ENCODE assay signal across 20 cellular contexts in the genomic region with DNA sequence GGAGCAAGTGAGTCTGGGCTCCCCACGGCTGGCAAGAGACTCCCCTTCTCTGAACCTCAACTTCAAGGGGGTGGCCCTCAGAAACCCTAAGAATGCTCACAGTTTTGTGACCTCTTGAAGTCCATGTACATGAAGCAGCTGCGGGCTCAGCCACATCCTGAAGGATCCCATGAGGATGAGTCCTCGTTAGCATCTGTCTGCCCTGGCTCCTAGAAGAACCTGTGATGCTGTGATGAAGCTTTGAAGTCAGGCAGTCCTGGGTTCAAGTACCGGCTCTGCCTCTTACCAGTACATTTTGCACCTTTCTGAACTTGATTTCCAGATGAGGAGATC. TPM values are rescaled to one million over a fixed set of nuclear protein-coding genes. Genes with fewer than 3 reads are reported as not detected.
DNase-seq lines count a peak whose midpoint lies in the region; ATAC-seq, FAIRE-seq and TF ChIP-seq lines count a peak whose summit lies in the region.
"Had no signal": no experiment of that assay in that cellular context is flagged by ENCODE, and none has a peak within 500 bp of the region (broad histone marks: within the 10 kb centered on the region; RNA-seq: fewer than 3 reads in every experiment).

No MANE protein-coding gene starts in this region.

- H3K9me3 ChIP-seq in SK-N-SH (no peaks in the 10 kb centered on the region), K562 (replicated peaks; ENCODE audit: control insufficient read depth, insufficient read depth, low read depth, low read length) (no peaks in the 10 kb centered on the region), mucosa of rectum (ENCODE audit: control insufficient read depth in 2 of 2, low read length in 2 of 2) (no peaks in the 10 kb centered on the region), upper lobe of right lung (no peaks in the 10 kb centered on the region)
- H3K9me3 ChIP-seq: neutrophil had no signal

- 0 out of 2 replicates have a peak overlapping the region, but pooled peaks have one; percentile 43 for H3K9ac ChIP-seq in SK-N-SH
- peak overlapping the region in 1 of 2 experiments; percentile 6; a peak in 2 of 4 replicates for H3K9ac ChIP-seq in K562 (ENCODE audit: insufficient read depth in 1 of 2, low read depth in 2 of 2, low read length in 2 of 2)
- peak overlapping the region; percentile 79 to 91 for H3K9ac ChIP-seq in mucosa of rectum (ENCODE audit: low read depth in 1 of 2, low read length in 2 of 2)

- H3K4me1 ChIP-seq in SK-N-SH (ENCODE audit: control insufficient read depth in 1 of 2, insufficient read depth in 2 of 2, low read depth in 1 of 2, low read length in 1 of 2) = peaks cover 21 to 32% of the 10 kb centered on the region in 2 experiments; a peak in 2 of 4 replicates
- H3K4me1 ChIP-seq in K562 (replicated peaks in 1 of 2; ENCODE audit: control insufficient read depth in 2 of 2, insufficient read depth in 2 of 2, low read length in 2 of 2) = peaks cover 27 to 30% of the 10 kb centered on the region in 2 experiments
- H3K4me1 ChIP-seq in mucosa of rectum (ENCODE audit: control insufficient read depth in 2 of 2, insufficient read depth in 2 of 2, low read length in 2 of 2) = peaks cover 22 to 45% of the 10 kb centered on the region in 2 donors
- H3K4me1 ChIP-seq in upper lobe of right lung = peaks cover 31% of the 10 kb centered on the region

- TF ChIP-seq EP300 in SK-N-SH (IDR thresholded peaks at IDR 0.05; ENCODE audit: borderline replicate concordance in 1 of 2, low read depth in 1 of 2, low read length in 1 of 2) = no peak
- TF ChIP-seq EP300 in K562 (IDR thresholded peaks at IDR 0.05; ENCODE audit: low read length) = no peak

- peak overlapping the region; percentile 44; the same call in 1 of the 2 replicates for H3K4me2 ChIP-seq in SK-N-SH
- peak overlapping the region; percentile 27; the same call in 1 of the 2 replicates for H3K4me2 ChIP-seq in K562 (ENCODE audit: insufficient read depth, low read length)

- in situ Hi-C loops in K562 (cut with MboI) = no loop called here

- no peak for ATAC-seq in SK-N-SH treated with all-trans-retinoic acid at 6 μM for 48 hours
- ATAC-seq in K562 = no peak
- no peak for ATAC-seq in upper lobe of right lung
- ATAC-seq in GM18909 (IDR thresholded peaks at IDR 0.05; ENCODE audit: poor library complexity, unreplicated experiment) = no peak
- ATAC-seq in stimulated activated naive CD8-positive, alpha-beta T cell treated with anti-CD3 and anti-CD28 coated beads, Interleukin-15, Interleukin-2, amounts not matched to agents 100 U/mL and 50 U/mL, for 24 hours = no peak
- ATAC-seq: stimulated activated effector memory CD8-positive, alpha-beta T cell treated with anti-CD3 and anti-CD28 coated beads, Interleukin-12 subunit alpha, Interleukin-12 subunit beta, amount 100 ng/mL, for 72 hours had no signal

- 95% methylated on average over 4 of the region's 4 CpGs for WGBS in SK-N-SH (ENCODE audit: low lambda C conversion rate)
- 46% methylated on average over 4 of the region's 4 CpGs for WGBS in K562 (ENCODE audit: insufficient coverage, low coverage, missing lambda C conversion rate)

- TF ChIP-seq CTCF in SK-N-SH (IDR thresholded peaks at IDR 0.05) = no peak
- no peak for TF ChIP-seq CTCF in K562 (IDR thresholded peaks at IDR 0.05 in 2 of 3, conservative IDR thresholded peaks at IDR 0.05 in 1 of 3; ENCODE audit: insufficient read depth in 2 of 3, low read depth in 1 of 3, low read length in 3 of 3)
- no peak for TF ChIP-seq CTCF in upper lobe of right lung (IDR thresholded peaks at IDR 0.05)

- POLR2A ChIA-PET in SK-N-SH (lab: Yijun Ruan, JAX) = no interaction called here
- POLR2A ChIA-PET in K562 (lab: Yijun Ruan, JAX) = no interaction called here

- H3K79me2 ChIP-seq in SK-N-SH (ENCODE audit: insufficient read depth) = no peaks in the 10 kb centered on the region
- no peaks in the 10 kb centered on the region for H3K79me2 ChIP-seq in K562 (ENCODE audit: control insufficient read depth, insufficient read depth, low read length)

- H2AFZ ChIP-seq in SK-N-SH (ENCODE audit: low read depth) = peak overlapping the region; percentile 68; the same call in 1 of the 2 replicates
- peak overlapping the region; percentile 81 for H2AFZ ChIP-seq in K562 (ENCODE audit: low read depth, low read length)

- H3F3A ChIP-seq in SK-N-SH (replicated peaks; ENCODE audit: insufficient read depth) = no peaks in the 10 kb centered on the region

- H4K20me1 ChIP-seq in SK-N-SH (ENCODE audit: insufficient read depth) (no peaks in the 10 kb centered on the region), K562 (replicated peaks; ENCODE audit: control insufficient read depth, insufficient read depth, low read length) (no peaks in the 10 kb centered on the region)

- DNase-seq in SK-N-SH (no peak), K562 (ENCODE audit: extremely low read depth in 1 of 4, low spot score in 3 of 4) (no peak), upper lobe of right lung (no peak), NCI-H128 (lab: John Stamatoyannopoulos, UW; ENCODE audit: unreplicated experiment) (no peak)
- DNase-seq in stimulated activated naive CD8-positive, alpha-beta T cell treated with anti-CD3 and anti-CD28 coated beads, Interleukin-15, Interleukin-2, amounts not matched to agents 100 U/mL and 50 U/mL, for 24 hours = no peak
- DNase-seq: activated CD8-positive, alpha-beta memory T cell treated with anti-CD3 and anti-CD28 coated beads, Interleukin-2, amount 50 U/mL, for 48 hours; activated effector memory CD4-positive, alpha-beta T cell treated with Interleukin-2 at 50 U/mL for 16 hours; DMS153; GF-D8; NCI-H1092; NCI-H2029 treated with DMSO at 0.1 percent for 48 hours; SHP77 treated with DMSO at 0.1 percent for 48 hours had no signal

- CTCF ChIA-PET in SK-N-SH (lab: Yijun Ruan, JAX) (interaction anchor here (0.5 to 2.5 kb wide), 7 partner anchors 10 to 232 kb away, joined by 3 to 12 read pairs (median 5); partner anchors contain the start of gene SDC1), K562 (lab: Yijun Ruan, JAX; ENCODE audit: low intra/inter-chr PET ratio) (no interaction called here)

- TF ChIP-seq POLR2A in K562 (conservative IDR thresholded peaks at IDR 0.05) = no peak

- TF ChIP-seq RAD21 in SK-N-SH (IDR thresholded peaks at IDR 0.05; ENCODE audit: low read length) (no peak), K562 (CRISPR knock-in tag; conservative IDR thresholded peaks at IDR 0.05 in 1 of 2, IDR thresholded peaks at IDR 0.05 in 1 of 2) (no peak)

- no peak for FAIRE-seq in K562 (lab: Jason Lieb, UNC)
- FAIRE-seq: frontal cortex had no signal

- H3K27me3 ChIP-seq in SK-N-SH (ENCODE audit: insufficient read depth) = no peaks in the 10 kb centered on the region
- H3K27me3 ChIP-seq in K562 (ENCODE audit: control insufficient read depth in 2 of 2, insufficient read depth in 2 of 2, low read length in 2 of 2) = peaks cover 0 to 8% of the 10 kb centered on the region in 2 experiments; a peak in 1 of 5 replicates
- H3K27me3 ChIP-seq in mucosa of rectum (ENCODE audit: control insufficient read depth in 2 of 2, insufficient read depth in 2 of 2, low read length in 2 of 2) = no peaks in the 10 kb centered on the region
- H3K27me3 ChIP-seq in upper lobe of right lung = no peaks in the 10 kb centered on the region

- no peak overlapping the region for H3K4me3 ChIP-seq in SK-N-SH (ENCODE audit: low read depth in 2 of 2, low read length in 1 of 2)
- no peak overlapping the region for H3K4me3 ChIP-seq in K562
- peak overlapping the region in 1 of 2 donors; percentile 59 for H3K4me3 ChIP-seq in mucosa of rectum (ENCODE audit: low read length in 2 of 2)
- no peak overlapping the region for H3K4me3 ChIP-seq in upper lobe of right lung
- H3K4me3 ChIP-seq: dorsolateral prefrontal cortex had no signal

- H3K36me3 ChIP-seq in SK-N-SH (replicated peaks in 1 of 2; ENCODE audit: control insufficient read depth in 1 of 2, insufficient read depth in 2 of 2, low read length in 1 of 2) = no peaks in the 10 kb centered on the region
- H3K36me3 ChIP-seq in K562 (ENCODE audit: control insufficient read depth, insufficient read depth, low read length) = no peaks in the 10 kb centered on the region
- no peaks in the 10 kb centered on the region for H3K36me3 ChIP-seq in mucosa of rectum (ENCODE audit: control insufficient read depth in 2 of 2, insufficient read depth in 2 of 2, low read length in 2 of 2)
- no peaks in the 10 kb centered on the region for H3K36me3 ChIP-seq in upper lobe of right lung
- H3K36me3 ChIP-seq: neutrophil had no signal

- no peaks in the 10 kb centered on the region for H3K9me2 ChIP-seq in SK-N-SH

- BruUV-seq in K562 (replicated peaks; lab: Mats Ljungman, UMichigan) = no TSS peak

- intact Hi-C loops in K562 (cut with micrococcal nuclease) = no loop called here
- intact Hi-C loops in upper lobe of right lung (cut with DNase I) = no loop called here

- H3K9me1 ChIP-seq in K562 (ENCODE audit: control insufficient read depth, insufficient read depth, low read length) = no peaks in the 10 kb centered on the region

- H3K27ac ChIP-seq in SK-N-SH (ENCODE audit: low read depth in 2 of 2, low read length in 1 of 2) = peak overlapping the region in 1 of 2 experiments; percentile 55; a peak in 1 of 4 replicates
- H3K27ac ChIP-seq in K562 (ENCODE audit: extremely low read depth, low read depth, low read length) = peak overlapping the region; percentile 70; the same call in 1 of the 3 replicates
- peak overlapping the region; percentile 88 to 89 for H3K27ac ChIP-seq in mucosa of rectum (ENCODE audit: low read depth in 2 of 2, low read length in 2 of 2)
- H3K27ac ChIP-seq in upper lobe of right lung = peak overlapping the region; percentile 82
- H3K27ac ChIP-seq: 22Rv1, neutrophil had no signal

RNA-seq across cellular contexts. Expression of gene SDC1, which starts 38.1 kb away (rescaled TPM):
- polyA plus RNA-seq in SK-N-SH (2012; rRNA removed) = 105 and 122 TPM in 2 replicates
- 63.4 and 86.1 TPM in 2 replicates for polyA plus RNA-seq in SK-N-SH (2012; cell fraction: cytosol; rRNA removed)
- polyA plus RNA-seq in SK-N-SH (2012; cell fraction: nucleus; rRNA removed) = 58.4 and 62.2 TPM in 2 replicates
- 0.28 and 0.90 TPM in 2 replicates for total RNA-seq in K562 (2011; cell fraction: chromatin; rRNA removed; ENCODE audit: low replicate concordance)
- 0.39 and 1.3 TPM in 2 replicates for total RNA-seq in K562 (2011; cell fraction: nucleolus; rRNA removed)
- total RNA-seq in K562 (2011; cell fraction: nucleoplasm; rRNA removed) = 0.37 and 0.46 TPM in 2 replicates
- 1.5 and 1.7 TPM in 2 replicates for total RNA-seq in K562 (2014; rRNA removed)
- 0.35 and 0.40 TPM in 2 replicates for total RNA-seq in K562 (2014; rRNA removed; fragmentation: Illumina TruSeq; extraction: Trizol)
- 1.4 and 1.6 TPM in 2 replicates for total RNA-seq in K562 (2015; rRNA removed; fragmentation: Illumina TruSeq; extraction: Trizol)
- total RNA-seq in K562 (2021) = 2.7 TPM in 2 replicates
- 0.39 and 2.7 TPM in 2 replicates for polyA plus RNA-seq in K562 (2011; rRNA removed)
- 2.3 and 2.9 TPM in 2 replicates for polyA plus RNA-seq in K562 (2011; cell fraction: cytosol; rRNA removed)
- 0.34 and 2.7 TPM in 2 replicates for polyA plus RNA-seq in K562 (2011; cell fraction: nucleus; rRNA removed)
- polyA plus RNA-seq in K562 (2012) = 0.86 and 0.90 TPM in 2 replicates
- polyA plus RNA-seq in K562 (2014; fragmentation: Illumina TruSeq; extraction: Trizol) = 0.49 and 1.2 TPM in 2 replicates
- polyA plus RNA-seq in K562 (2014; fragmentation: Nextera tagmentation; extraction: Ambion mirVana) = under 1 TPM; 0.06 to 0.14 TPM
- polyA plus RNA-seq in K562 (2014; rRNA removed) = 1.1 and 1.8 TPM in 2 replicates
- 0.39 and 1.3 TPM in 2 replicates for polyA minus RNA-seq in K562 (2011; rRNA and poly(A)+ RNA removed)
- polyA minus RNA-seq in K562 (2011; cell fraction: cytosol; rRNA and poly(A)+ RNA removed) = 0.57 and 3.1 TPM in 2 replicates
- 0.13 and 0.56 TPM in 2 replicates for polyA minus RNA-seq in K562 (2011; cell fraction: nucleus; rRNA and poly(A)+ RNA removed)
- 148 TPM for total RNA-seq in upper lobe of right lung

Comparison
In these comparisons a context has a peak if more than half of its experiments do, and no peak if none do; other contexts are left out.
1. RNA of gene SDC1, which starts 38.1 kb away (total RNA-seq): 148 TPM in upper lobe of right lung (single experiment); 0.28 to 2.7 TPM in K562; every median in the first group is over 10 times any median in the second.